17 cellular contexts compared by ENCODE assay signal in genomic region chr7:74063646-74064045, GRCh38.
"Had no signal": no experiment of that assay in that cellular context is flagged by ENCODE, and none has a peak within 500 bp of the region (broad histone marks: within the 10 kb centered on the region; RNA-seq: fewer than 3 reads in every experiment).

No MANE protein-coding gene starts in this region.

- H3K36me3 ChIP-seq: adrenal gland, colonic mucosa, ovary had no signal

- H3K27me3 Mint-ChIP-seq: activated naive CD4-positive, alpha-beta T cell treated with anti-CD3 and anti-CD28 coated beads, Interleukin-2, amount 50 U/mL, for 24 hours; activated T-cell treated with anti-CD3 and anti-CD28 coated beads, Interleukin-2, amount 50 U/mL, for 24 hours; stimulated activated naive CD8-positive, alpha-beta T cell treated with anti-CD3 and anti-CD28 coated beads, Interleukin-15, amount 100 ng/mL, for 72 hours had no signal

- H3K27ac ChIP-seq: colonic mucosa, spleen, testis, VCaP had no signal

- H3K9me3 Mint-ChIP-seq: activated naive CD4-positive, alpha-beta T cell treated with anti-CD3 and anti-CD28 coated beads, Interleukin-2, amount 50 U/mL, for 24 hours; activated T-cell treated with anti-CD3 and anti-CD28 coated beads, Interleukin-2, amount 50 U/mL, for 24 hours; stimulated activated naive CD8-positive, alpha-beta T cell treated with anti-CD3 and anti-CD28 coated beads, Interleukin-15, amount 100 ng/mL, for 72 hours had no signal

- H3K4me3 Mint-ChIP-seq: activated naive CD4-positive, alpha-beta T cell treated with anti-CD3 and anti-CD28 coated beads, Interleukin-2, amount 50 U/mL, for 24 hours; activated T-cell treated with anti-CD3 and anti-CD28 coated beads, Interleukin-2, amount 50 U/mL, for 24 hours; stimulated activated naive CD8-positive, alpha-beta T cell treated with anti-CD3 and anti-CD28 coated beads, Interleukin-15, amount 100 ng/mL, for 72 hours had no signal

- DNase-seq: activated CD4-positive, alpha-beta T cell treated with anti-CD3 and anti-CD28 coated beads, Interleukin-2, amount 50 U/mL, for 48 hours; activated effector memory CD4-positive, alpha-beta T cell treated with anti-CD3 and anti-CD28 coated beads, Interleukin-2, amount 50 U/mL, for 16 hours; activated T-cell treated with anti-CD3 and anti-CD28 coated beads, Interleukin-2, amount 50 U/mL, for 24 hours; colonic mucosa; esophagus squamous epithelium; hypothalamus; kidney glomerular epithelial cell; left ventricle myocardium superior; mesendoderm; ovary; spleen; stimulated activated naive CD8-positive, alpha-beta T cell treated with anti-CD3 and anti-CD28 coated beads, Interleukin-15, amount 100 ng/mL, for 72 hours; testis had no signal

- H3K9me3 ChIP-seq: adrenal gland, colonic mucosa, esophagus squamous epithelium, ovary, spleen, testis had no signal

- H3K27ac Mint-ChIP-seq: activated naive CD4-positive, alpha-beta T cell treated with anti-CD3 and anti-CD28 coated beads, Interleukin-2, amount 50 U/mL, for 24 hours; activated T-cell treated with anti-CD3 and anti-CD28 coated beads, Interleukin-2, amount 50 U/mL, for 24 hours; stimulated activated naive CD8-positive, alpha-beta T cell treated with anti-CD3 and anti-CD28 coated beads, Interleukin-15, amount 100 ng/mL, for 72 hours had no signal

- H3K36me3 Mint-ChIP-seq: activated naive CD4-positive, alpha-beta T cell treated with anti-CD3 and anti-CD28 coated beads, Interleukin-2, amount 50 U/mL, for 24 hours had no signal

- ATAC-seq: left ventricle myocardium superior; sciatic nerve; stimulated activated naive CD8-positive, alpha-beta T cell treated with anti-CD3 and anti-CD28 coated beads, Interleukin-15, amount 100 ng/mL, for 72 hours had no signal

- H3K4me1 Mint-ChIP-seq: activated naive CD4-positive, alpha-beta T cell treated with anti-CD3 and anti-CD28 coated beads, Interleukin-2, amount 50 U/mL, for 24 hours had no signal

- H3K27me3 ChIP-seq: adrenal gland, colonic mucosa, esophagus squamous epithelium, ovary, spleen, testis had no signal

- H3K4me3 ChIP-seq: adrenal gland, colonic mucosa, esophagus squamous epithelium, ovary, spleen, testis had no signal
